In the genomic region with DNA sequence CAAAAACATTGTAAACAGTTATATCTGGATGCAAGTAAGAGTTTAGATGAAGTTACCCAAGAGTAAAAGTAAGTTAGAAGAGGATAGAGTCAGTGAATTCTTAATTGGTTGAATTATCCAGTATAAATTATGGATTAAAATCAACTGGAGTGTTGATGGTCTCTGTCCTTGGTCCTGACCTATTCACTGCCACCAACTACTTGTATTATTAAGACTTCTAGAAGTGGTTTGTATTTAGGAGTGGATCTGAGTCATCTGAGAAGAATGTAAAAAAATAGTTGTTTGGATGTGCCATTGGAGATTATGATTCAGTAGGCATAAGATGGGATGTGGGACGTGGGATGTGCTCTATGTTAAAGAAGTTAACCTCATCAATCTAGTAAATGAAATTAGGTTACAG, we compare ENCODE assay signal across 16 cellular contexts.
DNase-seq lines count a peak whose midpoint lies in the region; ATAC-seq, FAIRE-seq and TF ChIP-seq lines count a peak whose summit lies in the region.
"Had no signal": no experiment of that assay in that cellular context is flagged by ENCODE, and none has a peak within 500 bp of the region (broad histone marks: within the 10 kb centered on the region; RNA-seq: fewer than 3 reads in every experiment).

No MANE protein-coding gene starts in this region.

- no peak overlapping the region for H3K27ac ChIP-seq in H1 (ENCODE audit: low read depth, low read length)
- H3K27ac ChIP-seq in mesendoderm (ENCODE audit: low read depth, low read length), result no peak overlapping the region
- no peak overlapping the region for H3K27ac ChIP-seq in gastrocnemius medialis
- H3K27ac ChIP-seq: gastroesophageal sphincter, SJSA1 had no signal

- H3K9ac ChIP-seq in H1 (replicated peaks in 1 of 4; ENCODE audit: extremely low read depth in 1 of 4, low read depth in 3 of 4, low read length in 3 of 4), result no peak overlapping the region
- H3K9ac ChIP-seq in mesendoderm (ENCODE audit: low read length), result no peak overlapping the region

- H3K9me3 Mint-ChIP-seq in activated naive CD8-positive, alpha-beta T cell treated with anti-CD3 and anti-CD28 coated beads for 36 hours, result peaks cover 1% of the 10 kb centered on the region
- H3K9me3 Mint-ChIP-seq: brain, WTC11 had no signal

- peaks cover 3% of the 10 kb centered on the region for H3K27me3 Mint-ChIP-seq in activated naive CD8-positive, alpha-beta T cell treated with anti-CD3 and anti-CD28 coated beads for 36 hours
- H3K27me3 Mint-ChIP-seq: brain had no signal

- H3K56ac ChIP-seq in H1 (replicated peaks; ENCODE audit: insufficient read length, low read depth, low read length), result no peak overlapping the region
- no peak overlapping the region for H3K56ac ChIP-seq in mesendoderm (ENCODE audit: low read length)

- H2BK20ac ChIP-seq in H1 (ENCODE audit: low read length), result no peak overlapping the region

- H2BK5ac ChIP-seq in H1 (ENCODE audit: low read depth, low read length) (no peak overlapping the region), mesendoderm (ENCODE audit: low read length) (no peak overlapping the region)

- H3K18ac ChIP-seq in H1 (ENCODE audit: extremely low read depth, low read length) (no peak overlapping the region), mesendoderm (ENCODE audit: low read length) (no peak overlapping the region)

- no peaks in the 10 kb centered on the region for H3K4me1 Mint-ChIP-seq in activated naive CD8-positive, alpha-beta T cell treated with anti-CD3 and anti-CD28 coated beads for 36 hours

- H3K36me3 Mint-ChIP-seq in activated naive CD8-positive, alpha-beta T cell treated with anti-CD3 and anti-CD28 coated beads for 36 hours, result no peaks in the 10 kb centered on the region
- H3K36me3 Mint-ChIP-seq: brain, WTC11 had no signal

- no peak overlapping the region for H2AK5ac ChIP-seq in H1 (ENCODE audit: low read depth, low read length)
- no peak overlapping the region for H2AK5ac ChIP-seq in mesendoderm (ENCODE audit: low read length)

- peak; percentile 51 for DNase-seq in ELR (ENCODE audit: low read depth)
- peak; percentile 27 for DNase-seq in OCI-M1 (lab: John Stamatoyannopoulos, UW)
- DNase-seq in H1 (ENCODE audit: low read depth in 1 of 2, low spot score in 2 of 2), result no peak
- DNase-seq in mesendoderm, result peak; percentile 38
- DNase-seq in gastrocnemius medialis, result no peak
- DNase-seq in DMS 273 treated with DMSO at 0.1 percent for 48 hours (lab: John Stamatoyannopoulos, UW), result no peak
- no peak for DNase-seq in activated naive CD8-positive, alpha-beta T cell treated with anti-CD3 and anti-CD28 coated beads for 36 hours
- DNase-seq: left ventricle myocardium superior; MV-4-11; stimulated activated CD4-positive, alpha-beta T cell treated with anti-CD3 and anti-CD28 coated beads, Interleukin-2, amount 100 ng/mL, for 24 hours; stimulated activated naive CD4-positive, alpha-beta T cell treated with Interleukin-2 at 50 U/mL for 16 hours had no signal

- no peak overlapping the region for H2AFZ ChIP-seq in H1 (ENCODE audit: low read length)

- H3K36me3 ChIP-seq in H1 (ENCODE audit: control insufficient read depth in 2 of 4, insufficient read depth in 4 of 4, low read length in 3 of 4), result no peaks in the 10 kb centered on the region
- H3K36me3 ChIP-seq in mesendoderm (ENCODE audit: control insufficient read depth, insufficient read depth, low read length), result no peaks in the 10 kb centered on the region
- H3K36me3 ChIP-seq in gastrocnemius medialis, result no peaks in the 10 kb centered on the region
- H3K36me3 ChIP-seq: gastroesophageal sphincter, SJSA1 had no signal

- TF ChIP-seq RAD21 in H1 (IDR thresholded peaks at IDR 0.05 in 1 of 2, conservative IDR thresholded peaks at IDR 0.05 in 1 of 2; ENCODE audit: low read depth in 2 of 2, low read length in 2 of 2), result no peak

- ATAC-seq in gastrocnemius medialis (no peak), GM21360 (IDR thresholded peaks at IDR 0.05; ENCODE audit: unreplicated experiment) (no peak)
- ATAC-seq: gastroesophageal sphincter, left ventricle myocardium superior had no signal

- CTCF ChIA-PET in H1 (lab: Charles Lee; ENCODE audit: partially characterized antibody), result interaction anchor here (0.6 to 7.9 kb wide), 19 partner anchors 8 to 563 kb away, joined by 3 to 96 read pairs (median 5); a partner anchor contains a TSS

- no peak overlapping the region for H3K4me3 Mint-ChIP-seq in activated naive CD8-positive, alpha-beta T cell treated with anti-CD3 and anti-CD28 coated beads for 36 hours
- H3K4me3 Mint-ChIP-seq: brain, WTC11 had no signal

- H4K91ac ChIP-seq in H1 (replicated peaks; ENCODE audit: insufficient read length, low read length), result no peak overlapping the region

- no peak overlapping the region for H3K4me3 ChIP-seq in H1 (ENCODE audit: extremely low read depth in 1 of 4, insufficient read depth in 2 of 4, low read depth in 3 of 4, low read length in 4 of 4)
- no peak overlapping the region for H3K4me3 ChIP-seq in mesendoderm (ENCODE audit: low read length)
- no peak overlapping the region for H3K4me3 ChIP-seq in gastrocnemius medialis
- H3K4me3 ChIP-seq: gastroesophageal sphincter, SJSA1 had no signal

- FAIRE-seq in H1 (lab: Jason Lieb, UNC), result peak; percentile 60

- no peaks in the 10 kb centered on the region for H3K79me1 ChIP-seq in H1 (ENCODE audit: low read depth, low read length)
- no peaks in the 10 kb centered on the region for H3K79me1 ChIP-seq in mesendoderm (ENCODE audit: low read length)

- H2BK15ac ChIP-seq in H1 (ENCODE audit: low read length) (no peak overlapping the region), mesendoderm (replicated peaks; ENCODE audit: low read depth) (no peak overlapping the region)

- H3K23ac ChIP-seq in H1 (ENCODE audit: insufficient read length), result no peak overlapping the region
- H3K23ac ChIP-seq in mesendoderm (ENCODE audit: low read length), result no peak overlapping the region

- H4K5ac ChIP-seq in H1 (ENCODE audit: insufficient read length, low read depth, low read length) (no peak overlapping the region), mesendoderm (ENCODE audit: low read length) (no peak overlapping the region)

- no peaks in the 10 kb centered on the region for H3K23me2 ChIP-seq in H1 (ENCODE audit: low read depth, low read length)

- H3K14ac ChIP-seq in H1 (ENCODE audit: insufficient read length), result no peak overlapping the region

- no peak for TF ChIP-seq EP300 in H1 (IDR thresholded peaks at IDR 0.05; ENCODE audit: borderline replicate concordance in 1 of 2, low read depth in 2 of 2, low read length in 2 of 2)

- TF ChIP-seq CTCF in H1 (IDR thresholded peaks at IDR 0.05; ENCODE audit: control extremely low read depth in 1 of 3, insufficient read depth in 1 of 3, low read depth in 1 of 3, low read length in 3 of 3) (no peak), gastrocnemius medialis (IDR thresholded peaks at IDR 0.05 in 4 of 5, conservative IDR thresholded peaks at IDR 0.05 in 1 of 5) (no peak)

- H3K79me2 ChIP-seq in H1 (ENCODE audit: control insufficient read depth in 1 of 2, insufficient read depth in 2 of 2, low read length in 2 of 2), result no peaks in the 10 kb centered on the region
- H3K79me2 ChIP-seq in mesendoderm (ENCODE audit: control insufficient read depth, insufficient read depth, low read length), result no peaks in the 10 kb centered on the region

- H3K4ac ChIP-seq in H1 (replicated peaks; ENCODE audit: insufficient read length, low read depth, low read length), result no peak overlapping the region
- H3K4ac ChIP-seq in mesendoderm (ENCODE audit: low read depth, low read length), result no peak overlapping the region

- H3K9me3 ChIP-seq in H1 (ENCODE audit: insufficient read depth in 2 of 2, low read depth in 1 of 2, low read length in 1 of 2) (no peaks in the 10 kb centered on the region), gastrocnemius medialis (no peaks in the 10 kb centered on the region)
- H3K9me3 ChIP-seq: gastroesophageal sphincter, SJSA1 had no signal

- intact Hi-C loops in gastrocnemius medialis (cut with DNase I; ENCODE audit: low total_unique reads), result no loop called here

- no peak overlapping the region for H4K8ac ChIP-seq in H1 (ENCODE audit: extremely low read depth, insufficient read depth, low read length)
- H4K8ac ChIP-seq in mesendoderm (ENCODE audit: low read depth, low read length), result no peak overlapping the region

- no peaks in the 10 kb centered on the region for H4K20me1 ChIP-seq in H1 (replicated peaks in 1 of 2; ENCODE audit: control insufficient read depth in 1 of 2, insufficient read depth in 2 of 2, low read length in 2 of 2)

- H2BK120ac ChIP-seq in H1 (replicated peaks; ENCODE audit: low read depth, low read length) (no peak overlapping the region), mesendoderm (ENCODE audit: low read depth, low read length) (no peak overlapping the region)

- TF ChIP-seq POLR2A in H1 (IDR thresholded peaks at IDR 0.05; ENCODE audit: control extremely low read depth in 1 of 2, low read depth in 2 of 2, low read length in 2 of 2) (no peak), gastrocnemius medialis (IDR thresholded peaks at IDR 0.05) (no peak)

- in situ Hi-C loops in gastrocnemius medialis (cut with MboI; ENCODE audit: low sequenced_read_pairs in 4 of 4), result no loop called here

- no peaks in the 10 kb centered on the region for H3K27me3 ChIP-seq in H1 (replicated peaks in 1 of 4; ENCODE audit: control insufficient read depth in 3 of 4, extremely low read depth in 1 of 4, insufficient read depth in 3 of 4, low read length in 3 of 4)
- no peaks in the 10 kb centered on the region for H3K27me3 ChIP-seq in mesendoderm (ENCODE audit: insufficient read depth, low read length, poor library complexity)
- no peaks in the 10 kb centered on the region for H3K27me3 ChIP-seq in gastrocnemius medialis
- H3K27me3 ChIP-seq: gastroesophageal sphincter, SJSA1 had no signal

- H2BK12ac ChIP-seq in H1 (ENCODE audit: low read depth, low read length), result no peak overlapping the region

- H3K4me2 ChIP-seq in H1 (ENCODE audit: insufficient read depth in 1 of 2, low read depth in 2 of 2, low read length in 2 of 2) (no peak overlapping the region), mesendoderm (ENCODE audit: low read length) (no peak overlapping the region)

- H3K27ac Mint-ChIP-seq in activated naive CD8-positive, alpha-beta T cell treated with anti-CD3 and anti-CD28 coated beads for 36 hours, result no peak overlapping the region
- H3K27ac Mint-ChIP-seq: brain, WTC11 had no signal

- POLR2A ChIA-PET in H1 (lab: Charles Lee; ENCODE audit: partially characterized antibody), result interaction anchor here (0.7 kb wide), 1 partner anchor 243 kb away, joined by 3 read pairs; no protein-coding TSS in a partner anchor

- no peaks in the 10 kb centered on the region for H3K4me1 ChIP-seq in H1 (replicated peaks in 1 of 4; ENCODE audit: control insufficient read depth in 3 of 4, insufficient read depth in 4 of 4, low read length in 3 of 4)
- no peaks in the 10 kb centered on the region for H3K4me1 ChIP-seq in mesendoderm (ENCODE audit: control insufficient read depth, low read depth, low read length)
- H3K4me1 ChIP-seq in gastrocnemius medialis, result no peaks in the 10 kb centered on the region
- H3K4me1 ChIP-seq: gastroesophageal sphincter, SJSA1 had no signal

- 27% methylated on average over 1 of the region's 1 CpG; no CpG with 5 or more reads in 1 of the 2 experiments for WGBS in H1 (ENCODE audit: extremely low coverage in 1 of 2, insufficient coverage in 1 of 2, insufficient read length in 1 of 2, insufficient replicate concordance in 2 of 2, low coverage in 1 of 2, low lambda C conversion rate in 2 of 2, missing lambda C conversion rate in 1 of 2), 2 experiments
- 100% methylated on average over 1 of the region's 1 CpG for WGBS in mesendoderm (ENCODE audit: extremely low coverage, insufficient coverage, low lambda C conversion rate)

Comparison
In these comparisons a context has a peak if more than half of its experiments do, and no peak if none do; other contexts are left out.
1. DNase-seq: peak in ELR (single experiment), OCI-M1 (single experiment) and mesendoderm (single experiment); none in H1 (0 of 2), gastrocnemius medialis (0 of 2), DMS 273 treated with DMSO at 0.1 percent for 48 hours (single experiment) and activated naive CD8-positive, alpha-beta T cell treated with anti-CD3 and anti-CD28 coated beads for 36 hours (single experiment).